ENCODE assay signal across 18 cellular contexts in genomic region chr6:49082611-49083010, GRCh38.
DNase-seq lines count a peak whose midpoint lies in the region; FAIRE-seq and TF ChIP-seq lines count a peak whose summit lies in the region.
"Had no signal": no experiment of that assay in that cellular context is flagged by ENCODE, and none has a peak within 500 bp of the region (broad histone marks: within the 10 kb centered on the region; RNA-seq: fewer than 3 reads in every experiment).

No MANE protein-coding gene starts in this region.

- no peaks in the 10 kb centered on the region for H3K27me3 ChIP-seq in BE2C

- TF ChIP-seq CTCF in epithelial cell of esophagus (IDR thresholded peaks at IDR 0.05; ENCODE audit: insufficient read depth, low read depth, low read length, missing control alignments), result no peak
- no peak for TF ChIP-seq CTCF in BE2C (IDR thresholded peaks at IDR 0.05; ENCODE audit: low read depth, low read length)

- DNase-seq in H54 (ENCODE audit: insufficient read length, low spot score) (no peak), RCC 7860 (ENCODE audit: low spot score) (no peak), epithelial cell of esophagus (ENCODE audit: low read depth) (peak; percentile 64), BE2C (no peak), NCI-H446 (lab: John Stamatoyannopoulos, UW) (no peak), cerebellum (ENCODE audit: low spot score) (no peak)
- no peak for DNase-seq in effector CD4-positive, alpha-beta T cell
- DNase-seq: 8988T; ACHN; C1 segment of cervical spinal cord; Calu3; CD4-positive, alpha-beta T cell; DMS 273 treated with DMSO at 0.1 percent for 48 hours; GDM1; H9 had no signal

- H3K9me3 ChIP-seq in BE2C, result no peaks in the 10 kb centered on the region

- no peak for TF ChIP-seq POLR2A in H54 (IDR thresholded peaks at IDR 0.05; ENCODE audit: low read depth, low read length)

- H3K4me3 ChIP-seq in epithelial cell of esophagus (ENCODE audit: low read length), result no peak overlapping the region
- no peak overlapping the region for H3K4me3 ChIP-seq in BE2C (ENCODE audit: low read depth, low read length)
- H3K4me3 ChIP-seq: GM23338 had no signal

- no peaks in the 10 kb centered on the region for H3K4me1 ChIP-seq in BE2C

- FAIRE-seq in A204.1 (lab: Jason Lieb, UNC) (peak; percentile 82), H54 (lab: Jason Lieb, UNC) (peak; percentile 58), RCC 7860 (lab: Jason Lieb, UNC) (peak; percentile 50)
- FAIRE-seq: GM12892 had no signal

- no peaks in the 10 kb centered on the region for H3K36me3 ChIP-seq in BE2C
